ENCODE assay signal across 1 cellular context in the genomic region with DNA sequence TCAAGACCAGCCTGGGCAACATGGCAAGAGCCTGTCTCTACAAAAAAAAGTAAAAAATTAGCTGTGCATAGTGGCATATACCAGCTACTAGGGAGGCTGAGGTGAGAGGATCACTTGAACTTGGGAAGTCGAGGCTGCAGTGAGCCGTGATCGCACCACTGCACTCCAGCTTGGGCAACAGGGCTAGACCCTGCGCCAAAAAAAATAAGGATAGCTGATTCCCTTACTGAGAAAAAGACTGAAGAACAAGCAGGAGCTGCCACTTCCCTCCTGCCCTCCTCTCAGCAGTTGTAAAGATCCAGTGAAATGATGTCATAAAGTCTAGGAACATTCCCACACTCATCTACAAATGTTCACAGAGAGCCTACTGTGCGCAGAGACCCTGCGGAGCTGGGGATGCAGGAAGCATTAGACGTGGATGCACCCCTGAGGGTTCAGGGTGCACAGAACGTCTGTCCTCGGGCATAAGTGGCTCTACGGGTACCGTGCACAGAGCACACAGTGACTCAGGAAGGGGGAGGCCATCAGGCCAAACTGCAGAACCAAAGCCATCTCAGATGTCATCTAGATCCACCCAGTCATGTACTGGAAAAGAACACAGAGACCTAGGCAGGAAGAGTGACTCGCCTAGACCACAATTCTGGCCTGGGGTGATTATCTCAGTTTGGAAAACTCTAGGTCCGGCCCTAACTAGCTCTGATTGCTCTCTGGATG.
TF ChIP-seq lines count a peak whose summit lies in the region.

No MANE protein-coding gene starts in this region.

TF ChIP-seq in H1, 55 proteins besides CTCF, POLR2A, EP300 and RAD21:
- TF ChIP-seq ATF2 (IDR thresholded peaks at IDR 0.05; ENCODE audit: low read length) (no peak), HDAC6 (IDR thresholded peaks at IDR 0.05; ENCODE audit: low read depth, low read length) (no peak), JUN (IDR thresholded peaks at IDR 0.05; ENCODE audit: low read depth, low read length) (no peak), SUZ12 (IDR thresholded peaks at IDR 0.05; ENCODE audit: low read length) (no peak), GTF2F1 (IDR thresholded peaks at IDR 0.05; ENCODE audit: borderline replicate concordance, low read depth, low read length) (no peak), KDM4A (IDR thresholded peaks at IDR 0.05; ENCODE audit: low read depth, low read length, severe bottlenecking) (no peak), CBX5 (IDR thresholded peaks at IDR 0.05; ENCODE audit: low read depth, low read length) (no peak), TCF12 (IDR thresholded peaks at IDR 0.05; ENCODE audit: low read depth, low read length) (no peak), CHD1 (IDR thresholded peaks at IDR 0.05; ENCODE audit: low read depth, low read length) (no peak), POU5F1 (IDR thresholded peaks at IDR 0.05; ENCODE audit: low read depth, low read length) (no peak)
